8 cellular contexts compared by ENCODE assay signal in the genomic region with DNA sequence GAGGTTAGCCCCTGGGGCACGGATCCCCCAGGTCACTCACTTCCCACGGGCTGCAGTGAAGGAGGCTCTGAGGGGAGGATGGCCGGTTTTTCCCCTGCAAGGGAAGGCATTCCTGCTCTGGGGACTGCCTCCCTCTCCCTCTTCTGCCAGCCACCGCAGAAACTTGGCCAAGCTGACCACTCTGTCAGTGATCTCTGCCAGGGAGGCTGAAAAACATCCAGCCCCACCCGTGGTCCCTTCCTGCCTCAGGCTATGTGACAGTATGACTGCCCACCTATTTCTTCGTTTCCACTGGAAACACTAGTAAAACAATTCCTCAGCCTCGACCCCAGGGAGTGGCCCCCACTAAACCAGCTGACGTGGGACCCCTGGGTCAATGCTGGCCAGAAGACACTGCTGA. TPM values are rescaled to one million over a fixed set of nuclear protein-coding genes. Genes with fewer than 3 reads are reported as not detected.
DNase-seq lines count a peak whose midpoint lies in the region; ATAC-seq, FAIRE-seq and TF ChIP-seq lines count a peak whose summit lies in the region.

No MANE protein-coding gene starts in this region.

- TF ChIP-seq CTCF in astrocyte (IDR thresholded peaks at IDR 0.05; ENCODE audit: insufficient read depth, low read depth, low read length) (no peak), lower lobe of right lung (IDR thresholded peaks at IDR 0.05) (no peak), thoracic aorta (IDR thresholded peaks at IDR 0.05) (no peak)

- CTCF ChIA-PET in activated naive CD4-positive, alpha-beta T cell treated with anti-CD3 and anti-CD28 coated beads, Interleukin-2, amount 10 ng/mL, durations not matched to agents 7 days and 5 days (lab: Charles Lee) = interaction anchor here (0.6 kb wide), 1 partner anchor 271 kb away, joined by 3 read pairs; no protein-coding TSS in a partner anchor

- H4K20me1 ChIP-seq in astrocyte (ENCODE audit: insufficient read depth, low read length) = no peaks in the 10 kb centered on the region

- no peak for FAIRE-seq in astrocyte (lab: Jason Lieb, UNC)

- intact Hi-C loops in lower lobe of right lung (cut with DNase I) = no loop called here

- peaks cover 25% of the 10 kb centered on the region for H3K27me3 Mint-ChIP-seq in activated naive CD4-positive, alpha-beta T cell treated with anti-CD3 and anti-CD28 coated beads, Interleukin-2, amount 10 ng/mL, durations not matched to agents 7 days and 5 days
- H3K27me3 Mint-ChIP-seq in astrocyte (ENCODE audit: low read depth, unreplicated experiment) = peaks cover 12% of the 10 kb centered on the region

- no peaks in the 10 kb centered on the region for H3K9me3 Mint-ChIP-seq in activated naive CD4-positive, alpha-beta T cell treated with anti-CD3 and anti-CD28 coated beads, Interleukin-2, amount 10 ng/mL, durations not matched to agents 7 days and 5 days
- no peaks in the 10 kb centered on the region for H3K9me3 Mint-ChIP-seq in activated naive CD4-positive, alpha-beta T cell treated with anti-CD3 and anti-CD28 coated beads, Interleukin-2, amount 50 U/mL, for 72 hours
- H3K9me3 Mint-ChIP-seq in astrocyte (ENCODE audit: unreplicated experiment) = no peaks in the 10 kb centered on the region

- H3K9ac ChIP-seq in astrocyte (ENCODE audit: low read length) = no peak overlapping the region

- no peak overlapping the region for H3K27ac Mint-ChIP-seq in activated naive CD4-positive, alpha-beta T cell treated with anti-CD3 and anti-CD28 coated beads, Interleukin-2, amount 10 ng/mL, durations not matched to agents 7 days and 5 days
- H3K27ac Mint-ChIP-seq in activated naive CD4-positive, alpha-beta T cell treated with anti-CD3 and anti-CD28 coated beads, Interleukin-2, amount 50 U/mL, for 72 hours = no peak overlapping the region
- H3K27ac Mint-ChIP-seq in astrocyte (ENCODE audit: unreplicated experiment) = peak overlapping the region; percentile 18

- H3K4me3 ChIP-seq in astrocyte (ENCODE audit: insufficient read depth, low read depth, low read length) = peak overlapping the region; percentile 21
- peak overlapping the region; percentile 70 for H3K4me3 ChIP-seq in lower lobe of right lung
- H3K4me3 ChIP-seq in thoracic aorta = peak overlapping the region; percentile 71

- H3K79me2 ChIP-seq in astrocyte (ENCODE audit: insufficient read depth, low read length) = no peaks in the 10 kb centered on the region

- H3K36me3 ChIP-seq in astrocyte (ENCODE audit: insufficient read depth, low read length) (no peaks in the 10 kb centered on the region), lower lobe of right lung (no peaks in the 10 kb centered on the region), thoracic aorta (no peaks in the 10 kb centered on the region)

- H3K27me3 ChIP-seq in astrocyte (ENCODE audit: insufficient read depth, low read length) (no peaks in the 10 kb centered on the region), lower lobe of right lung (ENCODE audit: low read depth) (no peaks in the 10 kb centered on the region), thoracic aorta (replicated peaks; ENCODE audit: insufficient read depth) (no peaks in the 10 kb centered on the region)

- H3K9me3 ChIP-seq in astrocyte (ENCODE audit: insufficient read depth, low read depth, low read length) = no peaks in the 10 kb centered on the region
- no peaks in the 10 kb centered on the region for H3K9me3 ChIP-seq in lower lobe of right lung
- H3K9me3 ChIP-seq in thoracic aorta = no peaks in the 10 kb centered on the region

- no peak for ATAC-seq in activated naive CD4-positive, alpha-beta T cell treated with anti-CD3 and anti-CD28 coated beads, Interleukin-2, amount 50 U/mL, for 72 hours
- no peak for ATAC-seq in lower lobe of right lung
- no peak for ATAC-seq in thoracic aorta (ENCODE audit: insufficient number of reproducible peaks, low FRiP score, low read depth)
- no peak for ATAC-seq in HG03139 (IDR thresholded peaks at IDR 0.05; ENCODE audit: unreplicated experiment)

- H3K4me2 ChIP-seq in astrocyte (ENCODE audit: low read length) = peak overlapping the region; percentile 94

- DNase-seq in activated naive CD4-positive, alpha-beta T cell treated with anti-CD3 and anti-CD28 coated beads, Interleukin-2, amount 10 ng/mL, durations not matched to agents 7 days and 5 days = no peak
- DNase-seq in activated naive CD4-positive, alpha-beta T cell treated with anti-CD3 and anti-CD28 coated beads, Interleukin-2, amount 50 U/mL, for 72 hours (ENCODE audit: low spot score in 2 of 2) = no peak
- DNase-seq in astrocyte (ENCODE audit: low read depth) (peak; percentile 25), lower lobe of right lung (no peak), thoracic aorta (ENCODE audit: low spot score) (no peak), LoVo (ENCODE audit: low spot score) (no peak), RPMI8226 (no peak)

- H3K4me1 ChIP-seq in astrocyte (ENCODE audit: insufficient read depth, low read length) = peaks cover 35% of the 10 kb centered on the region
- peaks cover 43% of the 10 kb centered on the region for H3K4me1 ChIP-seq in lower lobe of right lung
- H3K4me1 ChIP-seq in thoracic aorta (ENCODE audit: control insufficient read depth in 1 of 2, low read depth in 2 of 2) = peaks cover 18 to 52% of the 10 kb centered on the region in 2 donors

- H2AFZ ChIP-seq in astrocyte (ENCODE audit: low read depth, low read length) = no peak overlapping the region

- peak overlapping the region; percentile 66 for H3K4me3 Mint-ChIP-seq in activated naive CD4-positive, alpha-beta T cell treated with anti-CD3 and anti-CD28 coated beads, Interleukin-2, amount 10 ng/mL, durations not matched to agents 7 days and 5 days
- peak overlapping the region; percentile 60 for H3K4me3 Mint-ChIP-seq in astrocyte (ENCODE audit: unreplicated experiment)

- peaks cover 47% of the 10 kb centered on the region for H3K4me1 Mint-ChIP-seq in activated naive CD4-positive, alpha-beta T cell treated with anti-CD3 and anti-CD28 coated beads, Interleukin-2, amount 10 ng/mL, durations not matched to agents 7 days and 5 days
- H3K4me1 Mint-ChIP-seq in astrocyte (ENCODE audit: low read depth, unreplicated experiment) = peaks cover 20% of the 10 kb centered on the region

- H3K36me3 Mint-ChIP-seq in activated naive CD4-positive, alpha-beta T cell treated with anti-CD3 and anti-CD28 coated beads, Interleukin-2, amount 10 ng/mL, durations not matched to agents 7 days and 5 days = no peaks in the 10 kb centered on the region
- no peaks in the 10 kb centered on the region for H3K36me3 Mint-ChIP-seq in activated naive CD4-positive, alpha-beta T cell treated with anti-CD3 and anti-CD28 coated beads, Interleukin-2, amount 50 U/mL, for 72 hours
- H3K36me3 Mint-ChIP-seq in astrocyte (ENCODE audit: low read depth, unreplicated experiment) = peaks cover 6% of the 10 kb centered on the region

- H3K27ac ChIP-seq in astrocyte (ENCODE audit: low read depth, low read length) (no peak overlapping the region), lower lobe of right lung (no peak overlapping the region), thoracic aorta (peak overlapping the region in 1 of 2 donors; percentile 47)

RNA-seq across cellular contexts. Expression of gene FANCD2, which starts 14.6 kb away (rescaled TPM):
- total RNA-seq in activated naive CD4-positive, alpha-beta T cell treated with anti-CD3 and anti-CD28 coated beads, Interleukin-2, amount 50 U/mL, for 72 hours = 100 to 1,000 TPM in 1 of 2 donors, 10 to 100 TPM in 1; 69.7 to 101 TPM
- total RNA-seq in astrocyte = 2.8 and 3.7 TPM in 2 replicates
- total RNA-seq in lower lobe of right lung = 6.1 TPM
- total RNA-seq in thoracic aorta = 1 to 10 TPM; 1.3 to 9.9 TPM

RNA-seq across cellular contexts. Expression of gene EMC3, which starts 25.0 kb away (rescaled TPM):
- 10 to 100 TPM; 33.6 to 42.1 TPM for total RNA-seq in activated naive CD4-positive, alpha-beta T cell treated with anti-CD3 and anti-CD28 coated beads, Interleukin-2, amount 50 U/mL, for 72 hours
- total RNA-seq in astrocyte (59.7 and 61.0 TPM in 2 replicates), lower lobe of right lung (74.9 TPM), thoracic aorta (10 to 100 TPM; 37.0 to 50.2 TPM)

RNA-seq across cellular contexts. Expression of gene PRRT3, which starts 59.4 kb away (rescaled TPM):
- total RNA-seq in activated naive CD4-positive, alpha-beta T cell treated with anti-CD3 and anti-CD28 coated beads, Interleukin-2, amount 50 U/mL, for 72 hours = 1 to 10 TPM; 1.6 to 6.7 TPM
- total RNA-seq in astrocyte = 2.2 and 2.4 TPM in 2 replicates
- 2.1 TPM for total RNA-seq in lower lobe of right lung
- 1 to 10 TPM; 3.3 to 5.8 TPM for total RNA-seq in thoracic aorta

Comparison
In these comparisons a context has a peak if more than half of its experiments do, and no peak if none do; other contexts are left out.
1. H3K4me3 ChIP-seq: peak in every context shown above with its lines; median percentile 71 in thoracic aorta; 70 in lower lobe of right lung; 21 in astrocyte.